In the genomic region with DNA sequence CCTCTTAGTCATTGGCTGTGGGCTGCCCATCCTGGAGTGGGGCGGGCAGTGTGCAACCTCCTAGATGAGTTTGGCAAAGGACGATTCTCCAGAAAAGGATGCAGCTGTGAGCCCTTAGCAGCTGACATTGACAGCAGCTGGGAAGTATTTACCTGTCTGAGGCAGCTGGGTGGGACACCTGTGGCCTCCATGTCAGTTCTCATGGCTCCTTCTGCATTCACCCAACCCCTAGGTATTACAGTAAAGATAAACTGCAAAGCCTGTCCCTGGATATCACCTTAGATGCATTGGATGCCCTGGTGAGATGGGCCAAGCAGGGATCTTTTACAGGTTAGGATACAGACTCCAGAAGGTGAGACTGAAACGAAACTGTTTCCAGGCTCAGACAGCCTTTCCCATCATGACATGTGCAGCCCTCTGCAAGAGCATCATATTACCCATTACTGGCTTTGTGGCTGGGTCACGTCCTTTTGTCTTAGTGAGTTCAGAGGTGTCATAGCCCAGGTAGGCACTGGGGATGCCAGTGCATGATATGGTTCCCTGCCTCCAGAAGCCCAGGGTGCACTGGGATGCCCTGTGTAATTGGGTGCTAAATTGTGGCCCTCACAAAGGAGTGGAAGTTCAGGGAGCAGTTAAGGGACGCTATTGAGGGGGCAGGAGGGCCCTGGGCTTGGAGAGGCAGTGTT, we compare ENCODE assay signal across 13 cellular contexts. TPM values are rescaled to one million over a fixed set of nuclear protein-coding genes. Genes with fewer than 3 reads are reported as not detected.
DNase-seq lines count a peak whose midpoint lies in the region; ATAC-seq and TF ChIP-seq lines count a peak whose summit lies in the region.
"Had no signal": no experiment of that assay in that cellular context is flagged by ENCODE, and none has a peak within 500 bp of the region (broad histone marks: within the 10 kb centered on the region; RNA-seq: fewer than 3 reads in every experiment).

No MANE protein-coding gene starts in this region.

- peak in 1 of 2 donors; percentile 0 for ATAC-seq in stimulated activated naive B cell treated with anti-CD40 and anti-IgM and Interleukin-4, amounts not matched to agents 10 μg/mL and 1 μg/mL and 100 μg/mL, for 72 hours (replicated peaks)

- H3K4me1 Mint-ChIP-seq in stimulated activated naive B cell treated with anti-CD40 and anti-IgM and Interleukin-4, amounts not matched to agents 10 μg/mL and 1 μg/mL and 100 μg/mL, for 72 hours, result peaks cover 21 to 36% of the 10 kb centered on the region in 2 donors

- H3K9ac ChIP-seq in Karpas-422 (ENCODE audit: low read length), result no peak overlapping the region

- no peaks in the 10 kb centered on the region for H3K27me3 Mint-ChIP-seq in stimulated activated naive B cell treated with anti-CD40 and anti-IgM and Interleukin-4, amounts not matched to agents 10 μg/mL and 1 μg/mL and 100 μg/mL, for 72 hours
- H3K27me3 Mint-ChIP-seq: naive B cell had no signal

- H3K4me3 Mint-ChIP-seq in stimulated activated naive B cell treated with anti-CD40 and anti-IgM and Interleukin-4, amounts not matched to agents 10 μg/mL and 1 μg/mL and 100 μg/mL, for 72 hours, result peak overlapping the region in 1 of 2 donors; percentile 20

- no peaks in the 10 kb centered on the region for H3K9me2 ChIP-seq in Karpas-422 (replicated peaks; ENCODE audit: insufficient read depth, low read length)

- H3K36me3 Mint-ChIP-seq in stimulated activated naive B cell treated with anti-CD40 and anti-IgM and Interleukin-4, amounts not matched to agents 10 μg/mL and 1 μg/mL and 100 μg/mL, for 72 hours, result peaks cover 0 to 4% of the 10 kb centered on the region in 2 donors
- H3K36me3 Mint-ChIP-seq: naive B cell had no signal

- H2AFZ ChIP-seq in Karpas-422 (ENCODE audit: low read length), result no peak overlapping the region

- H3K27me3 ChIP-seq in Karpas-422 (ENCODE audit: low read length) (no peaks in the 10 kb centered on the region), spleen (replicated peaks in 1 of 7) (no peaks in the 10 kb centered on the region)
- H3K27me3 ChIP-seq in effector memory CD4-positive, alpha-beta T cell (replicated peaks; ENCODE audit: control insufficient read depth, insufficient read depth, low read length, poor library complexity, severe bottlenecking), result no peaks in the 10 kb centered on the region
- H3K27me3 ChIP-seq: testis had no signal

- H3K27ac Mint-ChIP-seq in stimulated activated naive B cell treated with anti-CD40 and anti-IgM and Interleukin-4, amounts not matched to agents 10 μg/mL and 1 μg/mL and 100 μg/mL, for 72 hours, result peak overlapping the region; percentile 27
- H3K27ac Mint-ChIP-seq: naive B cell had no signal

- intact Hi-C loops in spleen (cut with DNase I; ENCODE audit: low total_unique reads), result loop anchor here (5.0 to 10.0 kb wide), 2 partner anchors 175 to 322 kb away; no protein-coding TSS in a partner anchor

- H3K4me1 ChIP-seq in Karpas-422 (ENCODE audit: low read length) (peaks cover 51% of the 10 kb centered on the region), spleen (peaks cover 0 to 22% (median 3%) of the 10 kb centered on the region in 6 donors)
- H3K4me1 ChIP-seq in effector memory CD4-positive, alpha-beta T cell (ENCODE audit: control insufficient read depth, insufficient read depth, low read length, poor library complexity, severe bottlenecking), result no peaks in the 10 kb centered on the region

- H3K9me3 ChIP-seq in Karpas-422 (ENCODE audit: low read length) (no peaks in the 10 kb centered on the region), spleen (no peaks in the 10 kb centered on the region)
- H3K9me3 ChIP-seq in effector memory CD4-positive, alpha-beta T cell (ENCODE audit: control insufficient read depth, low read length), result no peaks in the 10 kb centered on the region
- H3K9me3 ChIP-seq: Caco-2, testis had no signal

- no peaks in the 10 kb centered on the region for H3K79me2 ChIP-seq in Karpas-422 (ENCODE audit: low read length)

- H3K27ac ChIP-seq in Karpas-422 (ENCODE audit: low read length) (peak overlapping the region; percentile 54; the same call in 1 of the 2 replicates), spleen (no peak overlapping the region)
- no peak overlapping the region for H3K27ac ChIP-seq in effector memory CD4-positive, alpha-beta T cell (ENCODE audit: insufficient read depth, low read length, poor library complexity, severe bottlenecking)
- H3K27ac ChIP-seq: testis had no signal

- TF ChIP-seq POLR2A in spleen (IDR thresholded peaks at IDR 0.05), result no peak

- DNase-seq in NCI-H2107 treated with DMSO at 0.1 percent for 48 hours (lab: John Stamatoyannopoulos, UW; ENCODE audit: unreplicated experiment) (peak; percentile 29), NCI-H2107 (lab: John Stamatoyannopoulos, UW) (no peak), Karpas-422 (no peak), epithelial cell of esophagus (ENCODE audit: low read depth) (peak; percentile 5), T1000 (lab: John Stamatoyannopoulos, UW) (no peak), spleen (no peak)
- DNase-seq in stimulated activated naive B cell treated with anti-CD40 and anti-IgM and Interleukin-4, amounts not matched to agents 10 μg/mL and 1 μg/mL and 100 μg/mL, for 72 hours, result no peak
- no peak for DNase-seq in effector memory CD4-positive, alpha-beta T cell

- H4K20me1 ChIP-seq in Karpas-422 (ENCODE audit: insufficient read depth, low read depth, low read length), result 0 out of 2 replicates have a peak, but pooled peaks cover 5% of the 10 kb centered on the region

- H3K4me3 ChIP-seq in Karpas-422 (ENCODE audit: low read length), result no peak overlapping the region
- H3K4me3 ChIP-seq in epithelial cell of esophagus (ENCODE audit: low read length), result no peak overlapping the region
- H3K4me3 ChIP-seq in effector memory CD4-positive, alpha-beta T cell (ENCODE audit: insufficient read depth, low read depth, low read length, poor library complexity, severe bottlenecking), result no peak overlapping the region
- no peak overlapping the region for H3K4me3 ChIP-seq in spleen
- H3K4me3 ChIP-seq: testis had no signal

- TF ChIP-seq CTCF in epithelial cell of esophagus (IDR thresholded peaks at IDR 0.05; ENCODE audit: insufficient read depth, low read depth, low read length, missing control alignments), result no peak
- no peak for TF ChIP-seq CTCF in spleen (IDR thresholded peaks at IDR 0.05 in 8 of 11, conservative IDR thresholded peaks at IDR 0.05 in 3 of 11)

- H3K9me3 Mint-ChIP-seq in stimulated activated naive B cell treated with anti-CD40 and anti-IgM and Interleukin-4, amounts not matched to agents 10 μg/mL and 1 μg/mL and 100 μg/mL, for 72 hours, result no peaks in the 10 kb centered on the region
- H3K9me3 Mint-ChIP-seq: naive B cell had no signal

- H3K36me3 ChIP-seq in Karpas-422 (ENCODE audit: insufficient read depth, low read length), result no peaks in the 10 kb centered on the region
- no peaks in the 10 kb centered on the region for H3K36me3 ChIP-seq in effector memory CD4-positive, alpha-beta T cell (ENCODE audit: control insufficient read depth, insufficient read depth, low read length)
- no peaks in the 10 kb centered on the region for H3K36me3 ChIP-seq in spleen

- WGBS in spleen, 5 donors, result 68 to 85% (median 77%) methylated on average over 5 of the region's 5 CpGs

- H3K4me2 ChIP-seq in Karpas-422 (ENCODE audit: low read depth, low read length, poor library complexity, severe bottlenecking), result peak overlapping the region; percentile 60

RNA-seq across cellular contexts. Expression of a gene that starts 28.9 kb away (rescaled TPM):
- 1.5 and 2.5 TPM in 2 replicates for total RNA-seq in Karpas-422 (2014; rRNA removed; shearing (Covaris generic); ENCODE audit: low replicate concordance)
- 1 to 10 TPM; 1.8 to 7.0 (median 3.7) TPM for total RNA-seq in spleen
- 1 to 10 TPM in 1 of 3 donors, under 1 TPM in 2; 0.63 to 1.2 (median 0.83) TPM for polyA plus RNA-seq in spleen

RNA-seq across cellular contexts. Expression of a gene that starts 48.2 kb away (rescaled TPM):
- not detected in 2 replicates for total RNA-seq in Karpas-422 (2014; rRNA removed; shearing (Covaris generic); ENCODE audit: low replicate concordance)
- 10 to 100 TPM in 6 of 7 donors, 1 to 10 TPM in 1; 8.8 to 40.3 (median 20.0) TPM for total RNA-seq in spleen
- polyA plus RNA-seq in spleen, result 10 to 100 TPM in 1 of 3 donors, 1 to 10 TPM in 2; 3.2 to 15.6 (median 7.8) TPM
- total RNA-seq: A172, kidney epithelial cell had no signal

Comparison
In these comparisons a context has a peak if more than half of its experiments do, and no peak if none do; other contexts are left out.
1. DNase-seq: peak in NCI-H2107 treated with DMSO at 0.1 percent for 48 hours (single experiment) and epithelial cell of esophagus (single experiment); none in NCI-H2107 (single experiment), Karpas-422 (single experiment), stimulated activated naive B cell treated with anti-CD40 and anti-IgM and Interleukin-4, amounts not matched to agents 10 μg/mL and 1 μg/mL and 100 μg/mL, for 72 hours (single experiment), T1000 (single experiment), effector memory CD4-positive, alpha-beta T cell (0 of 3) and spleen (single experiment).